In the genomic region with DNA sequence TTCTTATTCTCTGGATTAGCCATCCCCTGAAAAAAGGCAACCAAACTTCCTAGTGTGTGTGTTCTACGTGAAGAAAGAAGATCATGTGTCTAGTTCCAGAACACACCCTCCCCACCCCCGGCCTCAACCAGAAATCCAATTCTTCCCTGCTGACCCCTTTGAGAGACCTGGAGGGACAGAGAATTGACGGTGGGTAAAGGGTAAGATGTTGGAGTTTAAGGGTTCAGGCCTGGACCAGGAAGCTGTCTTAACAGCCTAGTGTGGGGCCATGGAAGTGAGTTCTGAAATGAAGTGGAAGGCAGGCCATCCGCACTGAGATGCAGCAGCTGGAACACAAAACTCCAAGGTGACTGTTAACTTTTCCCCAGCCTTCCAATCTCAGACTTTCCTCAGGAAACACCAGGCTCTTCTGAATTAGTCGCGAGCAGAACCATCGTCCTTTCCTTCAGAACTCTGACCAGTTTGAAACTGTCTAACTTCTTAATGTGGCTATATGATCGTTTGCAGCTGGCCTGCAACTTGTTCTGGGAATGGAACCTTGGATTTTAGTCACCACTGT, we compare ENCODE assay signal across 7 cellular contexts. TPM values are rescaled to one million over a fixed set of nuclear protein-coding genes. Genes with fewer than 3 reads are reported as not detected.
DNase-seq lines count a peak whose midpoint lies in the region; ATAC-seq, FAIRE-seq and TF ChIP-seq lines count a peak whose summit lies in the region.

No MANE protein-coding gene starts in this region.

- H3K79me2 ChIP-seq in KMS-11 (ENCODE audit: insufficient read depth, low read depth) = peaks cover 28% of the 10 kb centered on the region

- H4K20me1 ChIP-seq in KMS-11 (ENCODE audit: insufficient read depth) = no peaks in the 10 kb centered on the region

- intact Hi-C loops in adrenal gland (cut with DNase I) = no loop called here
- intact Hi-C loops in kidney (cut with DNase I) = no loop called here

- peaks cover 29% of the 10 kb centered on the region for H3K4me1 ChIP-seq in KMS-11 (ENCODE audit: low read depth, poor library complexity, severe bottlenecking)
- peaks cover 25 to 45% of the 10 kb centered on the region in 2 donors for H3K4me1 ChIP-seq in adrenal gland (replicated peaks in 1 of 2)
- peaks cover 9 to 10% of the 10 kb centered on the region in 2 donors for H3K4me1 ChIP-seq in kidney (ENCODE audit: control insufficient read depth in 1 of 2, insufficient read depth in 1 of 2, low read depth in 1 of 2, low read length in 2 of 2)

- H2AFZ ChIP-seq in KMS-11 (ENCODE audit: low read depth) = peak overlapping the region; percentile 86

- H3K9me3 ChIP-seq in adrenal gland (replicated peaks in 1 of 3) (no peaks in the 10 kb centered on the region), kidney (ENCODE audit: control insufficient read depth in 1 of 2, low read length in 2 of 2) (no peaks in the 10 kb centered on the region)

- H3K4me3 ChIP-seq in KMS-11 (IDR thresholded peaks at IDR 0.05; ENCODE audit: insufficient read depth, low read depth, low read length) = peak overlapping the region; percentile 37
- peak overlapping the region in 2 of 4 donors; percentile 66 to 75 for H3K4me3 ChIP-seq in adrenal gland
- H3K4me3 ChIP-seq in kidney (ENCODE audit: low read length in 2 of 2) = peak overlapping the region; percentile 83 to 89

- no peak for TF ChIP-seq POLR2A in adrenal gland (IDR thresholded peaks at IDR 0.05)

- peak overlapping the region; percentile 94 for H3K9ac ChIP-seq in KMS-11
- H3K9ac ChIP-seq in kidney (ENCODE audit: low read length in 2 of 2) = peak overlapping the region; percentile 68 to 99

- H3K27ac ChIP-seq in KMS-11 (peak overlapping the region; percentile 77), adrenal gland (peak overlapping the region in 4 of 5 donors; percentile 47 to 90 (median 75)), kidney (ENCODE audit: low read depth in 2 of 2, low read length in 2 of 2) (peak overlapping the region; percentile 66 to 84), temporal lobe (ENCODE audit: low read depth, low read length) (peak overlapping the region; percentile 83)

- H3K4me2 ChIP-seq in KMS-11 = peak overlapping the region; percentile 65

- H3K27me3 ChIP-seq in KMS-11 (ENCODE audit: insufficient read depth, low read depth) (no peaks in the 10 kb centered on the region), adrenal gland (no peaks in the 10 kb centered on the region)

- TF ChIP-seq CTCF in KMS-11 (conservative IDR thresholded peaks at IDR 0.05; ENCODE audit: low read depth, low read length) (no peak), adrenal gland (IDR thresholded peaks at IDR 0.05) (no peak), kidney (IDR thresholded peaks at IDR 0.05; ENCODE audit: borderline replicate concordance, extremely low read depth, insufficient read depth) (no peak)

- DNase-seq in adrenal gland (peak in 1 of 7 donors; percentile 16), kidney (no peak)
- no peak for DNase-seq in central memory CD4-positive, alpha-beta T cell

- ATAC-seq in GM21515 (IDR thresholded peaks at IDR 0.05; ENCODE audit: unreplicated experiment) = no peak
- ATAC-seq in HG03521 (IDR thresholded peaks at IDR 0.05; ENCODE audit: unreplicated experiment) = no peak

- 38 to 62% (median 43%) methylated on average over 8 of the region's 8 CpGs for WGBS in adrenal gland, 4 donors

- H3K36me3 ChIP-seq in KMS-11 (ENCODE audit: insufficient read depth) (peaks cover 22% of the 10 kb centered on the region; the same call in 1 of the 2 replicates), adrenal gland (replicated peaks in 1 of 2) (peaks cover 0 to 33% of the 10 kb centered on the region in 2 donors), kidney (ENCODE audit: control insufficient read depth in 1 of 2, insufficient read depth in 2 of 2, low read length in 2 of 2) (peaks cover 17 to 32% of the 10 kb centered on the region in 2 donors)

- no peak for FAIRE-seq in kidney (lab: Jason Lieb, UNC)

RNA-seq across cellular contexts. Expression of a gene that starts 0.8 kb away (rescaled TPM):
- 1,000 to 10,000 TPM in 5 of 8 donors, 100 to 1,000 TPM in 3; 673 to 2,999 (median 1,997) TPM for total RNA-seq in adrenal gland
- polyA plus RNA-seq in adrenal gland = 1,000 to 10,000 TPM; 1,765 to 3,364 (median 2,278) TPM
- total RNA-seq in kidney = 1,810 TPM
- polyA plus RNA-seq in kidney (ENCODE audit: insufficient read depth, low read depth, low replicate concordance) = 4,316 TPM
- total RNA-seq in temporal lobe = 1,375 TPM
